1 cellular context compared by ENCODE assay signal in the genomic region with DNA sequence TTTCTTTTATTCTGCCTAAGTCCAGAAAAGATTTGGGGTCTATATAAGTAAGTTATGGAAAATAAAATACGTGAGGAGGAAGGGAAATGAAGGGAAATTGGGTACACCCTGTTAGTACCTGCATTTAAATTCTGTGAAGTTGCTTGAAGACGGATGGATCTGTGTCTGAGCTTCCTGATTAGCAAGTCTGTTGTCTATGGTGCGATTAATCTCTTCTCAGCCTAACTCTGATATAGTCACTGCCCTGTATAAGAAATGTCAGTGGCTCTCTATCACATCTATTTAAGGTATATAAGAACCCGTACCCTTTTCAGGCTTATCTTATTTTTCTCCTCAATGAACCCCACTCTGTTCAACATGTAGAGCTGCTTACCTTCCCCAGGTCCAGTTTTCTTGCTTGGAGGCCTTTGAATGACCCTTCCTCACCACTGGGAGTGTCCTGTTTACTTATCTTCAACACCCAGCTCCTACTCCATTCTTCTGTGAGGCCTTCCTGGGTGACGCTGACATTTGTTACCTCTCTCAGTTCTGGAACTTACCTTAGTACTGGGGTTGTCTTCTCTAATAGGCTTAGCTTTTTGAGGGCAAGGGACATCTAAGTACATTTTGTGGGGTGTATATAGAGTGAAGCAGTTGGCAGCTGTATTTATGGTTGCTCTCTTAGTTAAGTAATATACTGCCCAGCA.
TF ChIP-seq lines count a peak whose summit lies in the region.

No MANE protein-coding gene starts in this region.

TF ChIP-seq in GM12878, 131 proteins besides CTCF, POLR2A, EP300 and RAD21:
- TF ChIP-seq BCLAF1 (IDR thresholded peaks at IDR 0.05) (no peak), ATF3 (IDR thresholded peaks at IDR 0.05; ENCODE audit: borderline replicate concordance, extremely low read depth, low read depth, low read length) (no peak), EED (IDR thresholded peaks at IDR 0.05; ENCODE audit: low read depth) (no peak), TAF1 (IDR thresholded peaks at IDR 0.05; ENCODE audit: borderline replicate concordance, low read depth, low read length) (no peak), SRF (IDR thresholded peaks at IDR 0.05; ENCODE audit: low read depth in 2 of 2, low read length in 2 of 2) (no peak), ZNF384 (IDR thresholded peaks at IDR 0.05; ENCODE audit: borderline replicate concordance, low read depth, low read length) (no peak), RB1 (IDR thresholded peaks at IDR 0.05; ENCODE audit: borderline replicate concordance) (no peak), POLR2AphosphoS5 (IDR thresholded peaks at IDR 0.05; ENCODE audit: low read length) (no peak), GABPA (IDR thresholded peaks at IDR 0.05; ENCODE audit: low read depth) (no peak), IKZF1 (conservative IDR thresholded peaks at IDR 0.05) (no peak), NR2C1 (IDR thresholded peaks at IDR 0.05) (no peak), SIN3A (IDR thresholded peaks at IDR 0.05; ENCODE audit: low read depth, low read length) (no peak), ATF2 (IDR thresholded peaks at IDR 0.05; ENCODE audit: low read length) (no peak), RAD51 (IDR thresholded peaks at IDR 0.05) (no peak), BRCA1 (IDR thresholded peaks at IDR 0.05; ENCODE audit: low read depth, low read length) (no peak), ASH2L (IDR thresholded peaks at IDR 0.05; ENCODE audit: borderline replicate concordance, low read depth) (no peak), NFYA (IDR thresholded peaks at IDR 0.05; ENCODE audit: borderline replicate concordance, low read depth, low read length) (no peak), PKNOX1 (IDR thresholded peaks at IDR 0.05) (no peak)
- TF ChIP-seq, protein P1, sequence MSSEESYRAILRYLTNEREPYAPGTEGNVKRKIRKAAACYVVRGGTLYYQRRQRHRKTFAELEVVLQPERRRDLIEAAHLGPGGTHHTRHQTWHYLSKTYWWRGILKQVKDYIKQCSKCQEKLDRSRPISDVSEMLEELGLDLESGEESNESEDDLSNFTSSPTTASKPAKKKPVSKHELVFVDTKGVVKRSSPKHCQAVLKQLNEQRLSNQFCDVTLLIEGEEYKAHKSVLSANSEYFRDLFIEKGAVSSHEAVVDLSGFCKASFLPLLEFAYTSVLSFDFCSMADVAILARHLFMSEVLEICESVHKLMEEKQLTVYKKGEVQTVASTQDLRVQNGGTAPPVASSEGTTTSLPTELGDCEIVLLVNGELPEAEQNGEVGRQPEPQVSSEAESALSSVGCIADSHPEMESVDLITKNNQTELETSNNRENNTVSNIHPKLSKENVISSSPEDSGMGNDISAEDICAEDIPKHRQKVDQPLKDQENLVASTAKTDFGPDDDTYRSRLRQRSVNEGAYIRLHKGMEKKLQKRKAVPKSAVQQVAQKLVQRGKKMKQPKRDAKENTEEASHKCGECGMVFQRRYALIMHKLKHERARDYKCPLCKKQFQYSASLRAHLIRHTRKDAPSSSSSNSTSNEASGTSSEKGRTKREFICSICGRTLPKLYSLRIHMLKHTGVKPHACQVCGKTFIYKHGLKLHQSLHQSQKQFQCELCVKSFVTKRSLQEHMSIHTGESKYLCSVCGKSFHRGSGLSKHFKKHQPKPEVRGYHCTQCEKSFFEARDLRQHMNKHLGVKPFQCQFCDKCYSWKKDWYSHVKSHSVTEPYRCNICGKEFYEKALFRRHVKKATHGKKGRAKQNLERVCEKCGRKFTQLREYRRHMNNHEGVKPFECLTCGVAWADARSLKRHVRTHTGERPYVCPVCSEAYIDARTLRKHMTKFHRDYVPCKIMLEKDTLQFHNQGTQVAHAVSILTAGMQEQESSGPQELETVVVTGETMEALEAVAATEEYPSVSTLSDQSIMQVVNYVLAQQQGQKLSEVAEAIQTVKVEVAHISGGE (CRISPR knock-in tag; IDR thresholded peaks at IDR 0.05) = no peak
- TF ChIP-seq, protein P2, sequence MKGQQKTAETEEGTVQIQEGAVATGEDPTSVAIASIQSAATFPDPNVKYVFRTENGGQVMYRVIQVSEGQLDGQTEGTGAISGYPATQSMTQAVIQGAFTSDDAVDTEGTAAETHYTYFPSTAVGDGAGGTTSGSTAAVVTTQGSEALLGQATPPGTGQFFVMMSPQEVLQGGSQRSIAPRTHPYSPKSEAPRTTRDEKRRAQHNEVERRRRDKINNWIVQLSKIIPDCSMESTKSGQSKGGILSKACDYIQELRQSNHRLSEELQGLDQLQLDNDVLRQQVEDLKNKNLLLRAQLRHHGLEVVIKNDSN (IDR thresholded peaks at IDR 0.05; ENCODE audit: borderline replicate concordance, extremely low read length, insufficient read depth, low read depth, low read length) = no peak
